2 cellular contexts compared by ENCODE assay signal in the genomic region with DNA sequence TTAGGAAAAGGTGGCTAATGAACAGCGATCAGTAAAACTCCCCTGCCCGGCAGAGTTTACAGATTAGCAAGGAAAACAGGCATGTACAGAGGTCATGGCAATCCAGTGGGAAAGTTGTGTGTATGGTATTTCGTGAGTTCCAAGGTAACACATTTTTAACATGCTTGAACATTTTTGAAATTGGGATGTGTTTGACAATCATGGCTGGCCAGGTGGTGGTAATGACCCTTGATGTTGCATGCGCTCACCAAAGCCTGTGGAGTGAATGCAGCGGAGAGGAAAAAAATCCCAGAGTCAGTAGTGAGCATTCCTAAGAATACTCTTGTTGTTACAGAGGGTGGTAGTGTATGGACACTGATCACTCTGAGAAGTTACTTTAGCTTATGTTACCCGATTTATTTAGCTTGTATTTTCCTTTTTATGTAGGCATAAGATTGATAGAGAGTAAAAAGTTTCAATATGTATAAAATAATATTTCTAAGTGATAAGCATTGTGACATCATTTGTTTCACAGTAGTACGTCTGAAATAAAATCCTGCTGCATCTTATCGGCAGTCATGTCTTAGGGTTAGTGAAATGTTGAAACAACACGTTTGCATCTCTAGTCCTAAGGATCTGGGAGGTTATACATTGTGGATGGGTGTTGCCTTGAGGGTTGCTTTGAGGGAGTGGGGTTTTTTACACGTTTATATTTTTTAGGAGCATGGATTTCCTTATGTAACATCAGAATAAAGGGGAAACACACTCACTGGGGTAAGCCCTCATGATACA.
TF ChIP-seq lines count a peak whose summit lies in the region.

No MANE protein-coding gene starts in this region.

TF ChIP-seq in SK-N-SH, 30 proteins besides CTCF, POLR2A, EP300 and RAD21 (continued from another document):
- TF ChIP-seq NFIC (IDR thresholded peaks at IDR 0.05; ENCODE audit: borderline replicate concordance) (no peak), USF1 (IDR thresholded peaks at IDR 0.05; ENCODE audit: borderline replicate concordance, low read depth) (no peak), NRF1 (IDR thresholded peaks at IDR 0.05; ENCODE audit: low read depth, low read length) (no peak), SMC3 (IDR thresholded peaks at IDR 0.05; ENCODE audit: low read depth, low read length) (no peak), EZH2phosphoT487 (IDR thresholded peaks at IDR 0.05; ENCODE audit: borderline replicate concordance, low read depth) (no peak), TCF12 (IDR thresholded peaks at IDR 0.05) (no peak), ELF1 (IDR thresholded peaks at IDR 0.05) (no peak), RFX5 (IDR thresholded peaks at IDR 0.05; ENCODE audit: low read length) (no peak)
- TF ChIP-seq, protein P1, sequence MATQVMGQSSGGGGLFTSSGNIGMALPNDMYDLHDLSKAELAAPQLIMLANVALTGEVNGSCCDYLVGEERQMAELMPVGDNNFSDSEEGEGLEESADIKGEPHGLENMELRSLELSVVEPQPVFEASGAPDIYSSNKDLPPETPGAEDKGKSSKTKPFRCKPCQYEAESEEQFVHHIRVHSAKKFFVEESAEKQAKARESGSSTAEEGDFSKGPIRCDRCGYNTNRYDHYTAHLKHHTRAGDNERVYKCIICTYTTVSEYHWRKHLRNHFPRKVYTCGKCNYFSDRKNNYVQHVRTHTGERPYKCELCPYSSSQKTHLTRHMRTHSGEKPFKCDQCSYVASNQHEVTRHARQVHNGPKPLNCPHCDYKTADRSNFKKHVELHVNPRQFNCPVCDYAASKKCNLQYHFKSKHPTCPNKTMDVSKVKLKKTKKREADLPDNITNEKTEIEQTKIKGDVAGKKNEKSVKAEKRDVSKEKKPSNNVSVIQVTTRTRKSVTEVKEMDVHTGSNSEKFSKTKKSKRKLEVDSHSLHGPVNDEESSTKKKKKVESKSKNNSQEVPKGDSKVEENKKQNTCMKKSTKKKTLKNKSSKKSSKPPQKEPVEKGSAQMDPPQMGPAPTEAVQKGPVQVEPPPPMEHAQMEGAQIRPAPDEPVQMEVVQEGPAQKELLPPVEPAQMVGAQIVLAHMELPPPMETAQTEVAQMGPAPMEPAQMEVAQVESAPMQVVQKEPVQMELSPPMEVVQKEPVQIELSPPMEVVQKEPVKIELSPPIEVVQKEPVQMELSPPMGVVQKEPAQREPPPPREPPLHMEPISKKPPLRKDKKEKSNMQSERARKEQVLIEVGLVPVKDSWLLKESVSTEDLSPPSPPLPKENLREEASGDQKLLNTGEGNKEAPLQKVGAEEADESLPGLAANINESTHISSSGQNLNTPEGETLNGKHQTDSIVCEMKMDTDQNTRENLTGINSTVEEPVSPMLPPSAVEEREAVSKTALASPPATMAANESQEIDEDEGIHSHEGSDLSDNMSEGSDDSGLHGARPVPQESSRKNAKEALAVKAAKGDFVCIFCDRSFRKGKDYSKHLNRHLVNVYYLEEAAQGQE (IDR thresholded peaks at IDR 0.05; ENCODE audit: low read depth, low read length) = no peak
- TF ChIP-seq, protein P2, sequence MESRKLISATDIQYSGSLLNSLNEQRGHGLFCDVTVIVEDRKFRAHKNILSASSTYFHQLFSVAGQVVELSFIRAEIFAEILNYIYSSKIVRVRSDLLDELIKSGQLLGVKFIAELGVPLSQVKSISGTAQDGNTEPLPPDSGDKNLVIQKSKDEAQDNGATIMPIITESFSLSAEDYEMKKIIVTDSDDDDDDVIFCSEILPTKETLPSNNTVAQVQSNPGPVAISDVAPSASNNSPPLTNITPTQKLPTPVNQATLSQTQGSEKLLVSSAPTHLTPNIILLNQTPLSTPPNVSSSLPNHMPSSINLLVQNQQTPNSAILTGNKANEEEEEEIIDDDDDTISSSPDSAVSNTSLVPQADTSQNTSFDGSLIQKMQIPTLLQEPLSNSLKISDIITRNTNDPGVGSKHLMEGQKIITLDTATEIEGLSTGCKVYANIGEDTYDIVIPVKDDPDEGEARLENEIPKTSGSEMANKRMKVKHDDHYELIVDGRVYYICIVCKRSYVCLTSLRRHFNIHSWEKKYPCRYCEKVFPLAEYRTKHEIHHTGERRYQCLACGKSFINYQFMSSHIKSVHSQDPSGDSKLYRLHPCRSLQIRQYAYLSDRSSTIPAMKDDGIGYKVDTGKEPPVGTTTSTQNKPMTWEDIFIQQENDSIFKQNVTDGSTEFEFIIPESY (IDR thresholded peaks at IDR 0.05; ENCODE audit: borderline replicate concordance, low read depth) = no peak

TF ChIP-seq in SK-N-SH treated with all-trans-retinoic acid at 6 μM for 48 hours, 23 proteins besides CTCF, POLR2A, EP300 and RAD21 (continued from another document):
- TF ChIP-seq TSHZ2 (CRISPR knock-in tag; IDR thresholded peaks at IDR 0.05) (no peak), BACH2 (CRISPR knock-in tag; IDR thresholded peaks at IDR 0.05; ENCODE audit: borderline replicate concordance) (no peak), TOX (CRISPR knock-in tag; IDR thresholded peaks at IDR 0.05; ENCODE audit: borderline replicate concordance) (no peak), SNAI2 (CRISPR knock-in tag; IDR thresholded peaks at IDR 0.05) (no peak), ARNTL (CRISPR knock-in tag; IDR thresholded peaks at IDR 0.05; ENCODE audit: borderline replicate concordance, low read depth) (no peak), CREB5 (CRISPR knock-in tag; IDR thresholded peaks at IDR 0.05; ENCODE audit: low read depth) (no peak)
